ENCODE assay signal across 2 cellular contexts in the genomic region with DNA sequence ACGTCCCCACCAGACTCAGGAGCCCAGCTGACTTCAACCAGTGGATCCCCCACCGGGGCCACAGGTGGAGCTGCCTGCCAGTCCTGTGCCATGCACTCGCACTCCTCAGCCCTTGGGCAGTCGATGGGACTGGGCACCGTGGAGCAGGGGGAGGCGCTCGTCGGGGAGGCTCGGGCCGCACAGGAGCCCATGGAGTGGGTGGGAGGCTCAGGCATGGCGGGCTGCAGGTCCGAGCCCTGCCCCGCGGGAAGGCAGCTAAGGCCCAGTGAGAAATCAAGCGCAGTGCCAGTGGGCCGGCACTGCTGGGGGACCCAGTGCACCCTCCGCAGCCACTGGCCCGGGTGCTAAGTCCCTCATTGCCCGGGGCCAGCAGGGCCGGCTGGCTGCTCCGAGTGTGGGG. TPM values are rescaled to one million over a fixed set of nuclear protein-coding genes. Genes with fewer than 3 reads are reported as not detected.
"Had no signal": no experiment of that assay in that cellular context is flagged by ENCODE, and none has a peak within 500 bp of the region (broad histone marks: within the 10 kb centered on the region; RNA-seq: fewer than 3 reads in every experiment).

No MANE protein-coding gene starts in this region.

RNA-seq across cellular contexts. Expression of gene LRRC30, which starts 52.3 kb away (rescaled TPM):
- polyA plus RNA-seq: stomach, urinary bladder had no signal
